15 cellular contexts compared by ENCODE assay signal in the genomic region with DNA sequence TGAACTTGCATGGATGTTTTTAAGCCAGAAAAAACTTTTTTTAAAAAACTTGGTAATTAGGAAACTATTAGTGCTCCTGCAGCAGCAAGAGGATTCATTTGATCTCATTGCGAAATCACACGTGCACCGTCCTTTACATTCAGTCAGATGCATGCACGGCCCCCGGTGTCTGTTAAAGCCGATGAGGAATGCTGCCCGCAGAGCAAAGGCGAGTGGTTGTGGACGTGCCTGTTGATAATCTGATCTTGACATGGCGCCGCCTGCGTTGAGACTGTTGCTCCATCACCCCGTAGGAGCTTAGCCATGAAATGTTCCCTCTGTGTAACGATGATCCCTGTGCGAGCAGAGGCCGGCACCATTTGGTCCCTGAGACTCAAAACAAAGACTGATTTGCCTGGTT.
"Had no signal": no experiment of that assay in that cellular context is flagged by ENCODE, and none has a peak within 500 bp of the region (broad histone marks: within the 10 kb centered on the region; RNA-seq: fewer than 3 reads in every experiment).

No MANE protein-coding gene starts in this region.

- H3K36me3 ChIP-seq: thyroid gland had no signal

- H3K4me3 Mint-ChIP-seq: activated CD4-positive, alpha-beta memory T cell treated with anti-CD3 and anti-CD28 coated beads for 36 hours; naive thymus-derived CD4-positive, alpha-beta T cell had no signal

- H3K27me3 Mint-ChIP-seq: progenitor cell of endocrine pancreas had no signal

- ATAC-seq: naive thymus-derived CD4-positive, alpha-beta T cell had no signal

- H3K27ac Mint-ChIP-seq: activated CD4-positive, alpha-beta memory T cell treated with anti-CD3 and anti-CD28 coated beads for 36 hours; naive thymus-derived CD4-positive, alpha-beta T cell; progenitor cell of endocrine pancreas had no signal

- H3K36me3 Mint-ChIP-seq: activated CD4-positive, alpha-beta memory T cell treated with anti-CD3 and anti-CD28 coated beads for 36 hours had no signal

- H3K27ac ChIP-seq: stomach, thyroid gland, VCaP had no signal

- H3K4me3 ChIP-seq: stomach, thyroid gland had no signal

- H3K4me1 ChIP-seq: stomach had no signal

- H3K27me3 ChIP-seq: stomach, thyroid gland had no signal

- H3K9me3 ChIP-seq: thyroid gland had no signal

- DNase-seq: activated CD4-positive, alpha-beta memory T cell treated with anti-CD3 and anti-CD28 coated beads for 36 hours; activated naive CD4-positive, alpha-beta T cell; caudate nucleus; cortex of kidney; effector CD8-positive, alpha-beta T cell; hypothalamus; mammary epithelial cell; naive thymus-derived CD4-positive, alpha-beta T cell; stimulated activated CD4-positive, alpha-beta T cell treated with anti-CD3 and anti-CD28 coated beads, Interleukin-15, amount 100 ng/mL, for 24 hours; stimulated activated CD4-positive, alpha-beta T cell treated with anti-CD3 and anti-CD28 coated beads, Interleukin-4, amount 100 ng/mL, for 4 hours; stomach; T-helper 9 cell had no signal
